ENCODE assay signal across 33 cellular contexts in genomic region chr1:58789322-58789856, GRCh38. TPM values are rescaled to one million over a fixed set of nuclear protein-coding genes. Genes with fewer than 3 reads are reported as not detected.
A peak's percentile ranks its signal among the peaks of the same experiment; 100 is the strongest.
DNase-seq lines count a peak whose midpoint lies in the region; ATAC-seq and TF ChIP-seq lines count a peak whose summit lies in the region.
"Had no signal": no experiment of that assay in that cellular context is flagged by ENCODE, and none has a peak within 500 bp of the region (broad histone marks: within the 10 kb centered on the region; RNA-seq: fewer than 3 reads in every experiment).

No MANE protein-coding gene starts in this region.

- 55% methylated on average over 5 of the region's 6 CpGs for whole genome bisulfite sequencing in mesenchymal stem cell
- WGBS in upper lobe of left lung, 2 donors = 62 to 70% methylated on average over 6 of the region's 6 CpGs

- H3K4me3 Mint-ChIP-seq in chondrocyte (ENCODE audit: unreplicated experiment) = no peak overlapping the region
- no peak overlapping the region for H3K4me3 Mint-ChIP-seq in activated naive CD4-positive, alpha-beta T cell treated with anti-CD3 and anti-CD28 coated beads, Interleukin-2, amount 10 ng/mL, durations not matched to agents 7 days and 5 days
- H3K4me3 Mint-ChIP-seq: activated CD8-positive, alpha-beta T cell treated with anti-CD3 and anti-CD28 coated beads for 36 hours; activated T-helper 1 cell treated with anti-CD3 and anti-CD28 coated beads, Interleukin-12 subunit alpha, Interleukin-12 subunit beta, Interleukin-2, Interleukin-4 antibody, amounts not matched to agents 30 ng/mL and 10 ng/mL and 1 ng/mL, durations not matched to agents 14 hours and 24 hours and 36 hours; CD14-positive monocyte; HFFc6; immature natural killer cell; nephron progenitor cell; stimulated activated effector memory CD8-positive, alpha-beta T cell treated with anti-CD3 and anti-CD28 coated beads, Interleukin-12 subunit alpha, Interleukin-12 subunit beta, amount 100 ng/mL, for 72 hours; T-helper 2 cell treated with Interferon-gamma antibody and Interleukin-4, amounts not matched to agents 5 μg/mL and 100 μg/mL, for 36 hours had no signal

- H3K36me3 Mint-ChIP-seq in chondrocyte (ENCODE audit: low read depth) = peaks cover 4% of the 10 kb centered on the region
- H3K36me3 Mint-ChIP-seq in activated naive CD4-positive, alpha-beta T cell treated with anti-CD3 and anti-CD28 coated beads, Interleukin-2, amount 10 ng/mL, durations not matched to agents 7 days and 5 days = peaks cover 14% of the 10 kb centered on the region
- H3K36me3 Mint-ChIP-seq: brain, CD14-positive monocyte had no signal

- TF ChIP-seq CTCF in HEK293 (tag by site-specific recombination; IDR thresholded peaks at IDR 0.05) (no peak), chondrocyte (IDR thresholded peaks at IDR 0.05) (no peak), upper lobe of left lung (IDR thresholded peaks at IDR 0.05) (no peak)

- peaks cover 30% of the 10 kb centered on the region for H3K4me1 Mint-ChIP-seq in chondrocyte (ENCODE audit: low read depth)
- H3K4me1 Mint-ChIP-seq in activated naive CD4-positive, alpha-beta T cell treated with anti-CD3 and anti-CD28 coated beads, Interleukin-2, amount 10 ng/mL, durations not matched to agents 7 days and 5 days = peaks cover 23% of the 10 kb centered on the region

- H4K91ac ChIP-seq in mesenchymal stem cell (ENCODE audit: low read length) = no peak overlapping the region

- TF ChIP-seq POLR2A in upper lobe of left lung (IDR thresholded peaks at IDR 0.05) = peak in 1 of 4 donors; percentile 13

- no peak overlapping the region for H2BK5ac ChIP-seq in mesenchymal stem cell (ENCODE audit: low read depth, low read length, poor library complexity, severe bottlenecking)

- H3K27me3 Mint-ChIP-seq in chondrocyte (ENCODE audit: low read depth) = no peaks in the 10 kb centered on the region
- H3K27me3 Mint-ChIP-seq in activated naive CD4-positive, alpha-beta T cell treated with anti-CD3 and anti-CD28 coated beads, Interleukin-2, amount 10 ng/mL, durations not matched to agents 7 days and 5 days = peaks cover 4% of the 10 kb centered on the region
- H3K27me3 Mint-ChIP-seq: activated CD8-positive, alpha-beta T cell treated with anti-CD3 and anti-CD28 coated beads for 36 hours had no signal

- H3K9me3 ChIP-seq in HEK293 (ENCODE audit: control insufficient read depth, insufficient read depth, low read depth, low read length) = no peaks in the 10 kb centered on the region
- H3K9me3 ChIP-seq in mesenchymal stem cell (ENCODE audit: control insufficient read depth, low read length) = peaks cover 7% of the 10 kb centered on the region
- H3K9me3 ChIP-seq in upper lobe of left lung = no peaks in the 10 kb centered on the region
- H3K9me3 ChIP-seq: mucosa of descending colon, pancreas, transverse colon had no signal

- CTCF ChIA-PET in HEK293 (lab: Yijun Ruan, JAX) = interaction anchor here (1.6 kb wide), 1 partner anchor 910 kb away, joined by 4 read pairs; no protein-coding TSS in a partner anchor
- CTCF ChIA-PET in activated naive CD4-positive, alpha-beta T cell treated with anti-CD3 and anti-CD28 coated beads, Interleukin-2, amount 10 ng/mL, durations not matched to agents 7 days and 5 days (lab: Charles Lee) = no interaction called here

- TF ChIP-seq EP300 in upper lobe of left lung (IDR thresholded peaks at IDR 0.05) = peak in 1 of 4 donors; percentile 22

- H3K27ac Mint-ChIP-seq in chondrocyte (ENCODE audit: unreplicated experiment) = peak overlapping the region; percentile 15
- no peak overlapping the region for H3K27ac Mint-ChIP-seq in activated naive CD4-positive, alpha-beta T cell treated with anti-CD3 and anti-CD28 coated beads, Interleukin-2, amount 10 ng/mL, durations not matched to agents 7 days and 5 days
- H3K27ac Mint-ChIP-seq: activated CD8-positive, alpha-beta T cell treated with anti-CD3 and anti-CD28 coated beads for 36 hours; activated T-helper 1 cell treated with anti-CD3 and anti-CD28 coated beads, Interleukin-12 subunit alpha, Interleukin-12 subunit beta, Interleukin-2, Interleukin-4 antibody, amounts not matched to agents 30 ng/mL and 10 ng/mL and 1 ng/mL, durations not matched to agents 14 hours and 24 hours and 36 hours; CD14-positive monocyte; HFFc6; nephron progenitor cell; stimulated activated effector memory CD8-positive, alpha-beta T cell treated with anti-CD3 and anti-CD28 coated beads, Interleukin-12 subunit alpha, Interleukin-12 subunit beta, amount 100 ng/mL, for 72 hours; T-helper 2 cell treated with Interferon-gamma antibody and Interleukin-4, amounts not matched to agents 5 μg/mL and 100 μg/mL, for 36 hours had no signal

- DNase-seq in chondrocyte (ENCODE audit: low spot score) (no peak), mesenchymal stem cell (no peak), upper lobe of left lung (peak in 1 of 2 donors; percentile 28), mesenteric fat pad (ENCODE audit: low spot score) (no peak), SW 1271 (lab: John Stamatoyannopoulos, UW) (no peak)
- no peak for DNase-seq in activated naive CD4-positive, alpha-beta T cell treated with anti-CD3 and anti-CD28 coated beads, Interleukin-2, amount 10 ng/mL, durations not matched to agents 7 days and 5 days
- DNase-seq: activated CD4-positive, alpha-beta T cell treated with anti-CD3 and anti-CD28 coated beads for 1 hour; activated CD8-positive, alpha-beta memory T cell treated with anti-CD3 and anti-CD28 coated beads, Interleukin-2, amount 50 U/mL, for 48 hours; activated CD8-positive, alpha-beta T cell treated with anti-CD3 and anti-CD28 coated beads for 36 hours; activated naive CD4-positive, alpha-beta T cell treated with Interleukin-2 at 50 U/mL for 16 hours; GOT3; HFFc6; hippocampal formation; immature natural killer cell; KBM-7; MM.1S; mucosa of descending colon; NCI-H1417 treated with DMSO at 0.1 percent for 48 hours; NCI-H2081 treated with DMSO at 0.1 percent for 48 hours; NCI-H2227 treated with DMSO at 0.1 percent for 48 hours; NCI-H526; nephron progenitor cell; pancreas; transverse colon had no signal

- H3K4me2 ChIP-seq in mesenchymal stem cell (ENCODE audit: low read length, poor library complexity, severe bottlenecking) = no peak overlapping the region
- H3K4me2 ChIP-seq: PC-9 had no signal

- H2BK120ac ChIP-seq in mesenchymal stem cell (ENCODE audit: low read depth, low read length) = no peak overlapping the region

- H3K36me3 ChIP-seq in HEK293 (ENCODE audit: control insufficient read depth in 2 of 2, insufficient read depth in 1 of 2, low read length in 2 of 2) (no peaks in the 10 kb centered on the region), mesenchymal stem cell (ENCODE audit: control insufficient read depth in 1 of 2, insufficient read depth in 2 of 2, low read depth in 1 of 2, low read length in 2 of 2) (no peaks in the 10 kb centered on the region), upper lobe of left lung (no peaks in the 10 kb centered on the region)
- H3K36me3 ChIP-seq: pancreas, transverse colon had no signal

- H3K4me3 ChIP-seq in HEK293 (ENCODE audit: low read depth, low read length) (no peak overlapping the region), mesenchymal stem cell (ENCODE audit: insufficient read depth in 1 of 2, low read depth in 1 of 2, low read length in 2 of 2) (no peak overlapping the region), upper lobe of left lung (no peak overlapping the region)
- H3K4me3 ChIP-seq: mucosa of descending colon, pancreas, PC-9, transverse colon had no signal

- no peak overlapping the region for H3K14ac ChIP-seq in mesenchymal stem cell (ENCODE audit: low read length in 2 of 2)

- no peak overlapping the region for H3K9ac ChIP-seq in mesenchymal stem cell (ENCODE audit: low read length)

- no peak overlapping the region for H3K4ac ChIP-seq in mesenchymal stem cell (ENCODE audit: low read depth in 1 of 2, low read length in 2 of 2)

- H2AK5ac ChIP-seq in mesenchymal stem cell (ENCODE audit: low read length, severe bottlenecking) = peak overlapping the region; percentile 35

- H3K27me3 ChIP-seq in mesenchymal stem cell (ENCODE audit: control insufficient read depth in 1 of 2, insufficient read depth in 1 of 2, low read length in 2 of 2) (no peaks in the 10 kb centered on the region), upper lobe of left lung (no peaks in the 10 kb centered on the region)
- H3K27me3 ChIP-seq: pancreas, transverse colon had no signal

- H3K4me1 ChIP-seq in HEK293 (ENCODE audit: control insufficient read depth, insufficient read depth, low read length) = peaks cover 6% of the 10 kb centered on the region; the same call in 1 of the 2 replicates
- peaks cover 4% of the 10 kb centered on the region for H3K4me1 ChIP-seq in mesenchymal stem cell (ENCODE audit: control insufficient read depth, insufficient read depth, low read depth, low read length)
- peaks cover 9 to 15% (median 9%) of the 10 kb centered on the region in 4 donors for H3K4me1 ChIP-seq in upper lobe of left lung

- H3K27ac ChIP-seq in HEK293 (ENCODE audit: extremely low read depth, low read depth, low read length) (no peak overlapping the region), mesenchymal stem cell (ENCODE audit: low read length, poor library complexity, severe bottlenecking) (no peak overlapping the region), upper lobe of left lung (peak overlapping the region in 3 of 4 donors; percentile 46 to 50 (median 46))
- H3K27ac ChIP-seq: pancreas, PC-9, transverse colon had no signal

- no peak overlapping the region for H4K8ac ChIP-seq in mesenchymal stem cell (ENCODE audit: low read length)

- H3K18ac ChIP-seq in mesenchymal stem cell (ENCODE audit: low read depth in 1 of 2, low read length in 2 of 2) = no peak overlapping the region

- peaks cover 10% of the 10 kb centered on the region for H3K9me3 Mint-ChIP-seq in chondrocyte (ENCODE audit: low read depth)
- H3K9me3 Mint-ChIP-seq in activated naive CD4-positive, alpha-beta T cell treated with anti-CD3 and anti-CD28 coated beads, Interleukin-2, amount 10 ng/mL, durations not matched to agents 7 days and 5 days = peaks cover 16% of the 10 kb centered on the region
- H3K9me3 Mint-ChIP-seq: immature natural killer cell had no signal

- no peak overlapping the region for H3K23ac ChIP-seq in mesenchymal stem cell (ENCODE audit: low read length in 2 of 2)

- H2BK12ac ChIP-seq in mesenchymal stem cell (ENCODE audit: low read length in 2 of 2) = no peak overlapping the region

- H3K79me1 ChIP-seq in mesenchymal stem cell (replicated peaks; ENCODE audit: low read length, poor library complexity, severe bottlenecking) = no peaks in the 10 kb centered on the region

- no peak overlapping the region for H2BK15ac ChIP-seq in mesenchymal stem cell (ENCODE audit: low read depth, poor library complexity, severe bottlenecking)

- POLR2A ChIA-PET in HEK293 (lab: Yijun Ruan, JAX) = no interaction called here

- ATAC-seq in upper lobe of left lung (ENCODE audit: low FRiP score in 2 of 2) (no peak), GM19023 (IDR thresholded peaks at IDR 0.05; ENCODE audit: unreplicated experiment) (no peak)
- ATAC-seq: activated CD8-positive, alpha-beta T cell treated with anti-CD3 and anti-CD28 coated beads for 36 hours; mucosa of descending colon; pancreas; Right ventricle myocardium inferior; stimulated activated effector memory CD8-positive, alpha-beta T cell treated with anti-CD3 and anti-CD28 coated beads, Interleukin-12 subunit alpha, Interleukin-12 subunit beta, amount 100 ng/mL, for 72 hours had no signal

- H2AFZ ChIP-seq in mesenchymal stem cell (ENCODE audit: low read depth, low read length) = no peak overlapping the region
- H2AFZ ChIP-seq: PC-9 had no signal

RNA-seq across cellular contexts. Expression of gene JUN, which starts 5.5 kb away (rescaled TPM):
- 74.9 to 98.8 TPM (median 92.3 TPM) in 3 replicates for total RNA-seq in chondrocyte
- 118 TPM for polyA plus RNA-seq in mesenchymal stem cell (2013, experiment 1 of 2)
- 114 TPM for polyA plus RNA-seq in mesenchymal stem cell (2013, experiment 2 of 2)
- total RNA-seq in upper lobe of left lung = 100 to 1,000 TPM; 142 to 400 (median 236) TPM
- total RNA-seq in mesenteric fat pad = 298 TPM

Comparison
In these comparisons a context has a peak if more than half of its experiments do, and no peak if none do; other contexts are left out.
1. H3K27ac ChIP-seq: peak in upper lobe of left lung (3 of 4); none in HEK293 (single experiment) and mesenchymal stem cell (single experiment).